In the genomic region with DNA sequence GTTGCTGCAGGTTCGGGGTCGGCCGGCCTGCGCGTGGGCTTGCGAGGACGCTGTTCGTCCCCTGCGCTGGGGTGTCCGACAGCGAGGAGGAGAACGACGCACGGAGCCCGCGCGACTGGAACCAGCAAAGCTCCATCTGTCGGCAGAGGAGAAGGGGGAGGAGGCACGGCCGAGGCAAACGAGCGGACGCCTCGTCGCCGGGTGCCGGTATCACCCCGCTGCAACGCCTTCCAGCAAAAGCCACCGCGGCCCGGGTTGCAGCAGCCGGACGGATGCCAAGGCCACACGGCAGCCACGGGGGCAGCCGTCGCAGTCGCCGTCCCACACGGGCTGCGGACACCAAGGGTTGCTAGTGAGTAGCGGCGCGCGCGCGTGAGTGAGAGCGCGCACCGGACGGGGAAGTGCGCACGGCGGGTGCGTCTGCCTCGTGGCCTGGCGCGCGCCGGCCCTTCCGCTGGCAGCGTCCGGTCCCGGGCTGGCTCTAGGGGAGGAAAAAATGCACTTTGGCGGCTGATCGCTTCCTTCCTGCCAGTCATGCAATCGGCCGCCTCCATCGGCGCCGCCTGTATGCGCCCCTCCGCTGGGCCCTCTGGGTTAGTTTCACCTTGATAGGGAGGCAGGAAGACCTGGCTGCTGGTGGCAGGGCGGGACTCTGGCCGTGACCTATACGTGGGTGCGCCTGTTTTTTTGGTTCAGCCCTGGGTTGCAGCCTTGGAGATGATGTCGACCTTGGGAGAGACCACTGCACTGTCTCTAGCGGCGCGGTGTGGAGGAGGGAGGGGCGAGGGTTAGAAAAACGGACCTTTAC, we compare ENCODE assay signal across 8 cellular contexts. TPM values are rescaled to one million over a fixed set of nuclear protein-coding genes. Genes with fewer than 3 reads are reported as not detected.
DNase-seq lines count a peak whose midpoint lies in the region; ATAC-seq and TF ChIP-seq lines count a peak whose summit lies in the region.

No MANE protein-coding gene starts in this region.

- TF ChIP-seq POLR2A in spleen (IDR thresholded peaks at IDR 0.05) = peak; percentile 25 to 70 (median 65)

- H3K9me3 ChIP-seq in WERI-Rb-1 (ENCODE audit: severe bottlenecking) (no peaks in the 10 kb centered on the region), mammary epithelial cell (replicated peaks; ENCODE audit: insufficient read depth, low read length) (no peaks in the 10 kb centered on the region), spleen (no peaks in the 10 kb centered on the region)

- DNase-seq in NCI-H2171 treated with DMSO at 0.1 percent for 48 hours (lab: John Stamatoyannopoulos, UW) (peak; percentile 3), NCI-H2171 (lab: John Stamatoyannopoulos, UW) (no peak), NCI-H1930 (lab: John Stamatoyannopoulos, UW) (peak; percentile 38 to 61), WERI-Rb-1 (peak; percentile 83), mammary epithelial cell (peak; percentile 83), inferior parietal cortex (ENCODE audit: extremely low spot score) (peak; percentile 71), spleen (peak; percentile 97)

- WGBS in mammary epithelial cell (ENCODE audit: low coverage, missing lambda C conversion rate) = 2% methylated on average over 24 of the region's 84 CpGs
- 0% methylated on average over 23 to 84 of the region's 84 CpGs for WGBS in spleen, 5 donors

- H4K20me1 ChIP-seq in mammary epithelial cell (ENCODE audit: insufficient read depth, low read length) = no peaks in the 10 kb centered on the region

- CTCF ChIA-PET in mammary epithelial cell (lab: Charles Lee; ENCODE audit: low non-redundant PET) = interaction anchor here (0.6 kb wide), 1 partner anchor 32 kb away, joined by 4 read pairs; no protein-coding TSS in a partner anchor

- H3K27ac ChIP-seq in WERI-Rb-1 = peak overlapping the region; percentile 97
- H3K27ac ChIP-seq in mammary epithelial cell (ENCODE audit: insufficient read depth, low read depth, low read length) = peak overlapping the region; percentile 71
- H3K27ac ChIP-seq in spleen = peak overlapping the region; percentile 93 to 98 (median 96)

- no TSS peak for BruUV-seq in mammary epithelial cell (replicated peaks; lab: Mats Ljungman, UMichigan)

- no peaks in the 10 kb centered on the region for H3K27me3 ChIP-seq in WERI-Rb-1 (ENCODE audit: insufficient read depth, low read depth, severe bottlenecking)
- H3K27me3 ChIP-seq in mammary epithelial cell (ENCODE audit: insufficient read depth, low read length) = no peaks in the 10 kb centered on the region
- no peaks in the 10 kb centered on the region for H3K27me3 ChIP-seq in spleen (replicated peaks in 1 of 7)

- H3K4me2 ChIP-seq in mammary epithelial cell (ENCODE audit: insufficient read depth, low read depth, low read length) = peak overlapping the region; percentile 85

- TF ChIP-seq CTCF in WERI-Rb-1 (IDR thresholded peaks at IDR 0.05; ENCODE audit: low read depth, low read length) = no peak
- TF ChIP-seq CTCF in mammary epithelial cell (conservative IDR thresholded peaks at IDR 0.05 in 1 of 2, IDR thresholded peaks at IDR 0.05 in 1 of 2; ENCODE audit: extremely low read depth in 1 of 2, insufficient read depth in 1 of 2, low read depth in 1 of 2, low read length in 2 of 2) = peak in 1 of 2 donors; percentile 44
- peak in 6 of 11 experiments; percentile 4 to 46 (median 13) for TF ChIP-seq CTCF in spleen (IDR thresholded peaks at IDR 0.05 in 8 of 11, conservative IDR thresholded peaks at IDR 0.05 in 3 of 11)

- H3K79me2 ChIP-seq in mammary epithelial cell (ENCODE audit: insufficient read depth, low read length) = peaks cover 24% of the 10 kb centered on the region

- H3K36me3 ChIP-seq in WERI-Rb-1 = peaks cover 4% of the 10 kb centered on the region; the same call in 1 of the 2 replicates
- H3K36me3 ChIP-seq in mammary epithelial cell (ENCODE audit: insufficient read depth, low read length) = no peaks in the 10 kb centered on the region
- H3K36me3 ChIP-seq in spleen = no peaks in the 10 kb centered on the region

- H3K9ac ChIP-seq in mammary epithelial cell (ENCODE audit: insufficient read depth, low read length) = peak overlapping the region; percentile 42

- H3K4me1 ChIP-seq in mammary epithelial cell (ENCODE audit: insufficient read depth, low read length) = peaks cover 35% of the 10 kb centered on the region
- H3K4me1 ChIP-seq in spleen = peaks cover 22 to 70% (median 63%) of the 10 kb centered on the region in 6 donors

- ATAC-seq in HG02763 (IDR thresholded peaks at IDR 0.05; ENCODE audit: unreplicated experiment) = peak; percentile 80

- dilution Hi-C loops in mammary epithelial cell (cut with HindIII; ENCODE audit: low sequenced_read_pairs) = no loop called here

- H3K4me3 ChIP-seq in WERI-Rb-1 (ENCODE audit: low read depth, low read length) (peak overlapping the region; percentile 97), mammary epithelial cell (replicated peaks in 1 of 3; ENCODE audit: insufficient read depth in 1 of 3, low read depth in 2 of 3, low read length in 3 of 3) (peak overlapping the region; percentile 76 to 96 (median 78)), spleen (peak overlapping the region; percentile 52 to 90 (median 81))

- H2AFZ ChIP-seq in mammary epithelial cell (ENCODE audit: low read depth, low read length) = peak overlapping the region; percentile 92

- intact Hi-C loops in mammary epithelial cell (cut with micrococcal nuclease) (loop anchor here (2.0 to 5.0 kb wide), 4 partner anchors 30 to 112 kb away; partner anchors contain the start of genes ANKRD22 and FAS), spleen (cut with DNase I; ENCODE audit: low total_unique reads) (loop anchor here (10.0 kb wide), 1 partner anchor 104 kb away; no protein-coding TSS in a partner anchor)

- in situ Hi-C loops in mammary epithelial cell (cut with MboI; ENCODE audit: low sequenced_read_pairs in 2 of 2) = no loop called here

RNA-seq across cellular contexts. Expression of gene STAMBPL1, which starts 0.4 kb away (rescaled TPM):
- total RNA-seq in mammary epithelial cell = 1 to 10 TPM; 2.2 to 2.9 TPM
- 4.2 TPM for polyA plus RNA-seq in mammary epithelial cell
- polyA minus RNA-seq in mammary epithelial cell = not detected
- total RNA-seq in spleen = 10 to 100 TPM; 19.1 to 49.4 (median 27.9) TPM
- 10 to 100 TPM in 2 of 3 donors, 1 to 10 TPM in 1; 6.2 to 13.6 (median 10.7) TPM for polyA plus RNA-seq in spleen

RNA-seq across cellular contexts. Expression of gene ANKRD22, which starts 28.8 kb away (rescaled TPM):
- total RNA-seq in mammary epithelial cell (under 1 TPM in 1 of 2 donors, not detected in 1; 0.87 TPM), spleen (10 to 100 TPM in 1 of 7 donors, 1 to 10 TPM in 6; 4.8 to 11.5 (median 7.7) TPM)
- polyA plus RNA-seq in mammary epithelial cell (2.7 TPM), spleen (1 to 10 TPM; 2.2 to 7.5 (median 2.6) TPM)
- polyA minus RNA-seq in mammary epithelial cell = not detected

Comparison
In these comparisons a context has a peak if more than half of its experiments do, and no peak if none do; other contexts are left out.
1. RNA of gene STAMBPL1, which starts 0.4 kb away (total RNA-seq): 19.1 to 49.4 TPM in spleen; 2.2 to 2.9 TPM in mammary epithelial cell; every median in the first group is over 4 times any median in the second.
2. Peak in every context shown above with its lines, with median percentiles within 50 percentile points of each other: H3K27ac ChIP-seq and H3K4me3 ChIP-seq.